21 cellular contexts compared by ENCODE assay signal in genomic region chr1:2471159-2471471, GRCh38. TPM values are rescaled to one million over a fixed set of nuclear protein-coding genes. Genes with fewer than 3 reads are reported as not detected.
A peak's percentile ranks its signal among the peaks of the same experiment; 100 is the strongest.
DNase-seq lines count a peak whose midpoint lies in the region; ATAC-seq and TF ChIP-seq lines count a peak whose summit lies in the region.
"Had no signal": no experiment of that assay in that cellular context is flagged by ENCODE, and none has a peak within 500 bp of the region (broad histone marks: within the 10 kb centered on the region; RNA-seq: fewer than 3 reads in every experiment).

No MANE protein-coding gene starts in this region.

- H3K36me3 ChIP-seq in BLaER1 = no peaks in the 10 kb centered on the region
- no peaks in the 10 kb centered on the region for H3K36me3 ChIP-seq in Panc1 (ENCODE audit: control insufficient read depth, insufficient read depth, low read length)

- H4K20me1 ChIP-seq in BLaER1 = peaks cover 31% of the 10 kb centered on the region

- no peaks in the 10 kb centered on the region for H3K36me3 Mint-ChIP-seq in glutamatergic neuron (ENCODE audit: unreplicated experiment)
- H3K36me3 Mint-ChIP-seq: CD14-positive monocyte; CD8-positive, alpha-beta memory T cell had no signal

- no TSS peak for BruUV-seq in Panc1 (replicated peaks; lab: Mats Ljungman, UMichigan)

- peak overlapping the region; percentile 56 for H3K4me3 ChIP-seq in BLaER1
- no peak overlapping the region for H3K4me3 ChIP-seq in Panc1 (ENCODE audit: low read depth in 2 of 2, low read length in 2 of 2)
- H3K4me3 ChIP-seq: A549, GM12878, GM23248 had no signal

- H3K4me1 ChIP-seq in BLaER1 = peaks cover 98% of the 10 kb centered on the region
- peaks cover 91% of the 10 kb centered on the region for H3K4me1 ChIP-seq in Panc1 (ENCODE audit: control insufficient read depth, insufficient read depth, low read length)

- H3K27me3 ChIP-seq in BLaER1 = peaks cover 15% of the 10 kb centered on the region
- H3K27me3 ChIP-seq in Panc1 (ENCODE audit: control insufficient read depth, insufficient read depth, low read length) = no peaks in the 10 kb centered on the region

- H3K9me3 Mint-ChIP-seq in glutamatergic neuron (ENCODE audit: unreplicated experiment) = peaks cover 2% of the 10 kb centered on the region
- H3K9me3 Mint-ChIP-seq: CD14-positive monocyte; CD4-positive, alpha-beta T cell; CD8-positive, alpha-beta memory T cell; H9 had no signal

- H3K9me3 ChIP-seq in BLaER1 (no peaks in the 10 kb centered on the region), Panc1 (ENCODE audit: control insufficient read depth, insufficient read depth, low read depth, low read length) (no peaks in the 10 kb centered on the region)
- H3K9me3 ChIP-seq: A549 had no signal

- CTCF ChIA-PET in Panc1 (lab: Charles Lee) = interaction anchor here (0.7 kb wide), 1 partner anchor 73 kb away, joined by 4 read pairs; no protein-coding TSS in a partner anchor

- peaks cover 13% of the 10 kb centered on the region for H3K4me1 Mint-ChIP-seq in glutamatergic neuron (ENCODE audit: low read depth, unreplicated experiment)
- H3K4me1 Mint-ChIP-seq: CD14-positive monocyte had no signal

- H3K4me3 Mint-ChIP-seq in glutamatergic neuron (ENCODE audit: unreplicated experiment) = no peak overlapping the region
- H3K4me3 Mint-ChIP-seq: CD14-positive monocyte; CD4-positive, alpha-beta T cell; CD8-positive, alpha-beta memory T cell; H9 had no signal

- peaks cover 8% of the 10 kb centered on the region for H3K27me3 Mint-ChIP-seq in glutamatergic neuron (ENCODE audit: unreplicated experiment)
- H3K27me3 Mint-ChIP-seq: CD4-positive, alpha-beta T cell had no signal

- TF ChIP-seq CTCF in Panc1 (IDR thresholded peaks at IDR 0.05) (no peak), glutamatergic neuron (IDR thresholded peaks at IDR 0.05; ENCODE audit: partially characterized antibody, unreplicated experiment) (no peak)

- intact Hi-C loops in Panc1 (cut with micrococcal nuclease; ENCODE audit: unreplicated experiment) (loop anchor here (10.0 kb wide), 1 partner anchor 56 kb away; the partner anchor contains the start of gene PEX10), posterior vena cava (cut with DNase I) (no loop called here), Right ventricle myocardium superior (cut with DNase I) (no loop called here)

- peak overlapping the region; percentile 80 for H3K27ac ChIP-seq in BLaER1
- peak overlapping the region; percentile 71; the same call in 1 of the 2 replicates for H3K27ac ChIP-seq in Panc1 (ENCODE audit: low read length)
- H3K27ac ChIP-seq: A549, GM23248 had no signal

- DNase-seq in Panc1 (ENCODE audit: low read depth, low spot score) (no peak), glutamatergic neuron (no peak), posterior vena cava (ENCODE audit: low spot score) (no peak), Right ventricle myocardium superior (no peak)
- DNase-seq: 8988T; ACHN; AML-193; CD4-positive, alpha-beta T cell; CD8-positive, alpha-beta memory T cell; EL; GDM1; GM23248; H9 had no signal

- POLR2A ChIA-PET in Panc1 (lab: Charles Lee) = no interaction called here

- peak overlapping the region; percentile 98 for H3K4me2 ChIP-seq in BLaER1
- H3K4me2 ChIP-seq: A549 had no signal

- in situ Hi-C loops in Panc1 (cut with HindIII; ENCODE audit: low pct_unique_long_range_greater_than_20kb, low sequenced_read_pairs) = no loop called here

- peak overlapping the region; percentile 22 for H3K27ac Mint-ChIP-seq in glutamatergic neuron (ENCODE audit: unreplicated experiment)
- H3K27ac Mint-ChIP-seq: CD14-positive monocyte; CD4-positive, alpha-beta T cell; H9 had no signal

- ATAC-seq in Panc1 (no peak), GM21367 (IDR thresholded peaks at IDR 0.05; ENCODE audit: unreplicated experiment) (no peak), Right ventricle myocardium superior (ENCODE audit: poor library complexity) (no peak)
- ATAC-seq: A549, GM12878, HCT116 had no signal

- H3K9ac ChIP-seq in BLaER1 = peak overlapping the region; percentile 68; the same call in 1 of the 2 replicates
- H3K9ac ChIP-seq: GM23248 had no signal

RNA-seq across cellular contexts. Expression of gene PLCH2, which starts 5.0 kb away (rescaled TPM):
- total RNA-seq in Panc1 (2021; ENCODE audit: unreplicated experiment) = 41.2 TPM
- 69.7 TPM for polyA plus RNA-seq in Panc1 (2012; ENCODE audit: insufficient read length)
- 61.4 TPM for total RNA-seq in glutamatergic neuron (ENCODE audit: unreplicated experiment)
- total RNA-seq in posterior vena cava = 1 to 10 TPM in 1 of 2 donors, under 1 TPM in 1; 0.33 to 1.0 TPM
- 0.13 TPM for total RNA-seq in Right ventricle myocardium superior
- total RNA-seq: GM23248 had no signal
- polyA plus RNA-seq: CD14-positive monocyte, GM23248 had no signal

RNA-seq across cellular contexts. Expression of gene PANK4, which starts 55.3 kb away (rescaled TPM):
- total RNA-seq in Panc1 (2021; ENCODE audit: unreplicated experiment) (35.9 TPM), glutamatergic neuron (ENCODE audit: unreplicated experiment) (58.5 TPM), posterior vena cava (10 to 100 TPM; 17.4 to 18.6 TPM), Right ventricle myocardium superior (45.5 TPM)
- polyA plus RNA-seq in Panc1 (2012; ENCODE audit: insufficient read length) = 26.7 TPM

RNA-seq across cellular contexts. Expression of gene PEX10, which starts 58.8 kb away (rescaled TPM):
- total RNA-seq in Panc1 (2021; ENCODE audit: unreplicated experiment) (49.8 TPM), glutamatergic neuron (ENCODE audit: unreplicated experiment) (14.0 TPM), posterior vena cava (10 to 100 TPM; 10.9 to 13.1 TPM), Right ventricle myocardium superior (15.2 TPM)
- polyA plus RNA-seq in Panc1 (2012; ENCODE audit: insufficient read length) = 69.0 TPM

RNA-seq across cellular contexts. Expression of gene HES5, which starts 58.9 kb away (rescaled TPM):
- not detected for total RNA-seq in Panc1 (2021; ENCODE audit: unreplicated experiment)
- polyA plus RNA-seq in Panc1 (2012; ENCODE audit: insufficient read length) = not detected
- 21.2 TPM for total RNA-seq in glutamatergic neuron (ENCODE audit: unreplicated experiment)
- under 1 TPM; 0.24 to 0.32 TPM for total RNA-seq in posterior vena cava
- 1.6 TPM for total RNA-seq in Right ventricle myocardium superior
- total RNA-seq: CD4-positive, alpha-beta T cell; CD8-positive, alpha-beta memory T cell; GM23248; H9 had no signal
- polyA plus RNA-seq: A549; BJ; CD14-positive monocyte; CD8-positive, alpha-beta memory T cell; GM23248; H1 had no signal

Comparison
In these comparisons a context has a peak if more than half of its experiments do, and no peak if none do; other contexts are left out.
1. RNA of gene PLCH2, which starts 5.0 kb away (total RNA-seq): 61.4 TPM in glutamatergic neuron (single experiment) and 41.2 TPM in Panc1 (single experiment); 0.33 to 1.0 TPM in posterior vena cava and 0.13 TPM in Right ventricle myocardium superior (single experiment); every median in the first group is over 10 times any median in the second.